ENCODE assay signal across 1 cellular context in the genomic region with DNA sequence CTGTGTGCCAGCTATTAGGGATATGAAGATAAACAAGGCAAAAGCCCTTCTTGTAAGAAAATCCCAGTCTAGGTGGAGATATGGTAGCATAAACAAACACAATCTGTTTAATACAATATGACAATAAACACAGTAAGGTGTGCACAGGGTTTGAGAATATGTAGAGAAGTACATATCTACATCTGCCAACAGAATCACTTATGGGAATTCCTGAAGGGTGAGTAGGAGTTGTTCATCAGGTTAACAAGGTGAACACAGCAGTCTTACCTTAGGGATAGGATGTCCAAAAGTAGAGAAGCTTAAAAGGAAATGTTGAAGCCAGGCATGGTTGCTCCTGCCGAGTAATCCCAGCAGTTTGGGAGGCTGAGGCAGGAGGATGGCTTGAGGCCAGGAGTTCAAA.
TF ChIP-seq lines count a peak whose summit lies in the region.

No MANE protein-coding gene starts in this region.

TF ChIP-seq in WTC11, 78 proteins besides CTCF, POLR2A, EP300 and RAD21 (continued from another document):
- TF ChIP-seq, protein P1, sequence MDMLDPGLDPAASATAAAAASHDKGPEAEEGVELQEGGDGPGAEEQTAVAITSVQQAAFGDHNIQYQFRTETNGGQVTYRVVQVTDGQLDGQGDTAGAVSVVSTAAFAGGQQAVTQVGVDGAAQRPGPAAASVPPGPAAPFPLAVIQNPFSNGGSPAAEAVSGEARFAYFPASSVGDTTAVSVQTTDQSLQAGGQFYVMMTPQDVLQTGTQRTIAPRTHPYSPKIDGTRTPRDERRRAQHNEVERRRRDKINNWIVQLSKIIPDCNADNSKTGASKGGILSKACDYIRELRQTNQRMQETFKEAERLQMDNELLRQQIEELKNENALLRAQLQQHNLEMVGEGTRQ (CRISPR knock-in tag; IDR thresholded peaks at IDR 0.05): no peak
- TF ChIP-seq EMX1 (CRISPR knock-in tag; IDR thresholded peaks at IDR 0.05) (no peak), NFE2L1 (CRISPR knock-in tag; IDR thresholded peaks at IDR 0.05) (no peak), NFYB (CRISPR knock-in tag; conservative IDR thresholded peaks at IDR 0.05; ENCODE audit: low read depth) (no peak), KAT7 (CRISPR knock-in tag; IDR thresholded peaks at IDR 0.05; ENCODE audit: borderline replicate concordance) (no peak), ZNF263 (CRISPR knock-in tag; IDR thresholded peaks at IDR 0.05; ENCODE audit: low read depth) (no peak)
- TF ChIP-seq, protein P2, sequence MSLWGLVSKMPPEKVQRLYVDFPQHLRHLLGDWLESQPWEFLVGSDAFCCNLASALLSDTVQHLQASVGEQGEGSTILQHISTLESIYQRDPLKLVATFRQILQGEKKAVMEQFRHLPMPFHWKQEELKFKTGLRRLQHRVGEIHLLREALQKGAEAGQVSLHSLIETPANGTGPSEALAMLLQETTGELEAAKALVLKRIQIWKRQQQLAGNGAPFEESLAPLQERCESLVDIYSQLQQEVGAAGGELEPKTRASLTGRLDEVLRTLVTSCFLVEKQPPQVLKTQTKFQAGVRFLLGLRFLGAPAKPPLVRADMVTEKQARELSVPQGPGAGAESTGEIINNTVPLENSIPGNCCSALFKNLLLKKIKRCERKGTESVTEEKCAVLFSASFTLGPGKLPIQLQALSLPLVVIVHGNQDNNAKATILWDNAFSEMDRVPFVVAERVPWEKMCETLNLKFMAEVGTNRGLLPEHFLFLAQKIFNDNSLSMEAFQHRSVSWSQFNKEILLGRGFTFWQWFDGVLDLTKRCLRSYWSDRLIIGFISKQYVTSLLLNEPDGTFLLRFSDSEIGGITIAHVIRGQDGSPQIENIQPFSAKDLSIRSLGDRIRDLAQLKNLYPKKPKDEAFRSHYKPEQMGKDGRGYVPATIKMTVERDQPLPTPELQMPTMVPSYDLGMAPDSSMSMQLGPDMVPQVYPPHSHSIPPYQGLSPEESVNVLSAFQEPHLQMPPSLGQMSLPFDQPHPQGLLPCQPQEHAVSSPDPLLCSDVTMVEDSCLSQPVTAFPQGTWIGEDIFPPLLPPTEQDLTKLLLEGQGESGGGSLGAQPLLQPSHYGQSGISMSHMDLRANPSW (CRISPR knock-in tag; conservative IDR thresholded peaks at IDR 0.05; ENCODE audit: low read depth): no peak
